8 cellular contexts compared by ENCODE assay signal in genomic region chr10:90856964-90857634, GRCh38.
DNase-seq lines count a peak whose midpoint lies in the region; ATAC-seq lines count a peak whose summit lies in the region.

No MANE protein-coding gene starts in this region.

- peak overlapping the region; percentile 47 to 80 for H3K4me3 ChIP-seq in stomach smooth muscle (ENCODE audit: low read length in 2 of 2)

- no peaks in the 10 kb centered on the region for H3K36me3 ChIP-seq in stomach smooth muscle (ENCODE audit: control insufficient read depth in 2 of 2, insufficient read depth in 2 of 2, low read length in 2 of 2)

- peak overlapping the region; percentile 77 for H3K27ac Mint-ChIP-seq in activated naive CD8-positive, alpha-beta T cell

- H3K27me3 ChIP-seq in stomach smooth muscle (ENCODE audit: control insufficient read depth in 1 of 2, insufficient read depth in 2 of 2, low read length in 2 of 2): peaks cover 12 to 20% of the 10 kb centered on the region in 2 donors

- H3K9me3 Mint-ChIP-seq in activated naive CD8-positive, alpha-beta T cell (ENCODE audit: low read depth): no peaks in the 10 kb centered on the region

- ATAC-seq in HG03045 (IDR thresholded peaks at IDR 0.05; ENCODE audit: unreplicated experiment) (peak; percentile 9), GM21360 (IDR thresholded peaks at IDR 0.05; ENCODE audit: unreplicated experiment) (no peak)

- H3K4me1 ChIP-seq in stomach smooth muscle (ENCODE audit: control insufficient read depth, insufficient read depth, low read length): peaks cover 11% of the 10 kb centered on the region

- peaks cover 35% of the 10 kb centered on the region for H3K27me3 Mint-ChIP-seq in activated naive CD8-positive, alpha-beta T cell

- DNase-seq in ELF-1 (ENCODE audit: low read depth, low spot score) (peak; percentile 51), islet precursor cell (peak; percentile 53), EL (no peak), 8988T (no peak)

- H3K4me3 Mint-ChIP-seq in activated naive CD8-positive, alpha-beta T cell: peak overlapping the region; percentile 88

- no peak overlapping the region for H3K9ac ChIP-seq in stomach smooth muscle (ENCODE audit: low read length in 2 of 2)

- H3K4me1 Mint-ChIP-seq in activated naive CD8-positive, alpha-beta T cell (ENCODE audit: low read depth): peaks cover 12% of the 10 kb centered on the region

- H3K9me3 ChIP-seq in stomach smooth muscle (ENCODE audit: control insufficient read depth in 2 of 2, low read length in 2 of 2): no peaks in the 10 kb centered on the region

- no peak overlapping the region for H3K27ac ChIP-seq in stomach smooth muscle (ENCODE audit: low read length)

- peaks cover 3% of the 10 kb centered on the region for H3K36me3 Mint-ChIP-seq in activated naive CD8-positive, alpha-beta T cell

Comparison
In these comparisons a context has a peak if more than half of its experiments do, and no peak if none do; other contexts are left out.
1. DNase-seq: peak in ELF-1 (single experiment) and islet precursor cell (single experiment); none in EL (single experiment) and 8988T (single experiment).